1 cellular context compared by ENCODE assay signal in the genomic region with DNA sequence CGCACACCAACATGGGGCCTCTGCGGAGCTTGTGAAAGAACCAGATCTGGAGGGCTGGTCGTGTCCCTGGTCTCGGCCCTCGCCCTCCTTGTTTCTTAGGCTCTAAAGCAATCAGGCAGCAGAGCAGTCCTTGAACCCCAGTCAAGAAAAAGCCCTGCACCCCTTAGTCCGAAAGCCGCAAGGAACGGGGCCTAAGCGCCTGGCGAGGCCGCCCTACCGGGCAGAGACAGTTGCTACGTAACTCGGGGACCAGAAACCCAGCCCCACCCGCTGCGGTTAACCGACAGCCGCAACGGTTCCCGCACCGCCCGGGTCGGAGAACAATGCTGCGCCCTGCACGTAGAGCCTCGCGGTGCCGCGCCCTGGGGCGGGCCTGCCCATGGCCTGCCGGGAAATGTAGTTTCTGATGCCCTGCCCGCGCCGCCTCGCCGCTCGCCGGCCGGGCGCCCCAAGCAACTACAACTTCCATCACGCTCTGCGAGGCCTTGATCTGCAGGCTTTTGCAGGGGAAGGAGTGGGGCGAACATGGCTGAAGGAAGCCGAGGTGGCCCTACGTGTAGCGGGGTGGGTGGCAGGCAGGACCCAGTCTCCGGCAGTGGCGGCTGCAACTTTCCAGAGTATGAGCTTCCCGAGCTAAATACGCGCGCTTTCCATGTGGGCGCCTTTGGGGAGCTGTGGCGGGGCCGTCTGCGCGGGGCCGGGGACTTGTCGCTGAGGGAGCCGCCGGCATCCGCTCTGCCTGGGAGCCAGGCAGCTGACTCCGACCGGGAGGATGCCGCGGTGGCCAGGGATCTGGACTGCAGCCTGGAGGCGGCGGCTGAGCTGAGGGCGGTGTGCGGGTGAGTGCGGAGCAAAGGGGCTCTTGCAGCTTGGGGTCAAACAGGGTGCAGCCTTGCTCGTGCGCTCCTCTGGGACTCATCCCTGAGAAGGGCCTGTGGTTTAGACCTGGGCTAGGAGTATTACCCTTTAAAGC.
TF ChIP-seq lines count a peak whose summit lies in the region.

SNAPC3 (plus strand) TSS at position 522 of the 973 bp plus-strand sequence; CDS start at position 526, 4 bp downstream.

TF ChIP-seq in HepG2, 621 proteins besides CTCF, POLR2A, EP300 and RAD21 (continued from another document and continues in another):
- TF ChIP-seq, protein P1, sequence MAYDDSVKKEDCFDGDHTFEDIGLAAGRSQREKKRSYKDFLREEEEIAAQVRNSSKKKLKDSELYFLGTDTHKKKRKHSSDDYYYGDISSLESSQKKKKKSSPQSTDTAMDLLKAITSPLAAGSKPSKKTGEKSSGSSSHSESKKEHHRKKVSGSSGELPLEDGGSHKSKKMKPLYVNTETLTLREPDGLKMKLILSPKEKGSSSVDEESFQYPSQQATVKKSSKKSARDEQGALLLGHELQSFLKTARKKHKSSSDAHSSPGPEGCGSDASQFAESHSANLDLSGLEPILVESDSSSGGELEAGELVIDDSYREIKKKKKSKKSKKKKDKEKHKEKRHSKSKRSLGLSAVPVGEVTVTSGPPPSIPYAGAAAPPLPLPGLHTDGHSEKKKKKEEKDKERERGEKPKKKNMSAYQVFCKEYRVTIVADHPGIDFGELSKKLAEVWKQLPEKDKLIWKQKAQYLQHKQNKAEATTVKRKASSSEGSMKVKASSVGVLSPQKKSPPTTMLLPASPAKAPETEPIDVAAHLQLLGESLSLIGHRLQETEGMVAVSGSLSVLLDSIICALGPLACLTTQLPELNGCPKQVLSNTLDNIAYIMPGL (CRISPR knock-in tag; IDR thresholded peaks at IDR 0.05; ENCODE audit: borderline replicate concordance in 1 of 2, low read depth in 1 of 2): peak; percentile 85 to 93; a peak in 3 of 4 replicates
- TF ChIP-seq ZNF614 (CRISPR knock-in tag; IDR thresholded peaks at IDR 0.05; ENCODE audit: borderline replicate concordance) (peak; percentile 81), ATRX (CRISPR knock-in tag; IDR thresholded peaks at IDR 0.05; ENCODE audit: borderline replicate concordance) (no peak), ZHX1 (CRISPR knock-in tag; IDR thresholded peaks at IDR 0.05; ENCODE audit: low read depth) (peak; percentile 83), KLF16 (CRISPR knock-in tag; IDR thresholded peaks at IDR 0.05) (peak in 1 of 2 experiments; percentile 78; a peak in 2 of 4 replicates), SIN3B (IDR thresholded peaks at IDR 0.05; ENCODE audit: low read length) (no peak), ZNF207 (IDR thresholded peaks at IDR 0.05; ENCODE audit: borderline replicate concordance) (no peak), SMYD3 (CRISPR knock-in tag; IDR thresholded peaks at IDR 0.05) (no peak), ZNF276 (CRISPR knock-in tag; IDR thresholded peaks at IDR 0.05; ENCODE audit: low read depth) (peak; percentile 77; the same call in 1 of the 2 replicates), NFE2 (CRISPR knock-in tag; IDR thresholded peaks at IDR 0.05) (no peak), ZNF251 (CRISPR knock-in tag; IDR thresholded peaks at IDR 0.05) (no peak), ADNP (CRISPR knock-in tag; IDR thresholded peaks at IDR 0.05) (no peak), GATA4 (IDR thresholded peaks at IDR 0.05; ENCODE audit: borderline replicate concordance, low read depth) (peak; percentile 67; the same call in 1 of the 2 replicates), POLR2AphosphoS2 (IDR thresholded peaks at IDR 0.05; ENCODE audit: low read depth, low read length) (no peak), MTA3 (CRISPR knock-in tag; IDR thresholded peaks at IDR 0.05) (no peak), SP140L (CRISPR knock-in tag; IDR thresholded peaks at IDR 0.05; ENCODE audit: borderline replicate concordance) (0 out of 2 replicates have a peak, but pooled peaks have one; percentile 67), ZFP1 (CRISPR knock-in tag; IDR thresholded peaks at IDR 0.05) (0 out of 2 replicates have a peak, but pooled peaks have one; percentile 49), ZNF136 (CRISPR knock-in tag; IDR thresholded peaks at IDR 0.05; ENCODE audit: low read depth) (0 out of 2 replicates have a peak, but pooled peaks have one; percentile 21), ZNF451 (CRISPR knock-in tag; IDR thresholded peaks at IDR 0.05) (peak; percentile 44; the same call in 1 of the 2 replicates), ZNF629 (CRISPR knock-in tag; conservative IDR thresholded peaks at IDR 0.05) (peak; percentile 40; the same call in 1 of the 2 replicates), MYPOP (CRISPR knock-in tag; IDR thresholded peaks at IDR 0.05) (0 out of 2 replicates have a peak, but pooled peaks have one; percentile 67), ZNF557 (CRISPR knock-in tag; IDR thresholded peaks at IDR 0.05) (no peak), ZBTB20 (CRISPR knock-in tag; IDR thresholded peaks at IDR 0.05; ENCODE audit: borderline replicate concordance, low read depth) (0 out of 2 replicates have a peak, but pooled peaks have one; percentile 58), CREB3 (CRISPR knock-in tag; IDR thresholded peaks at IDR 0.05) (no peak), ZBTB38 (CRISPR knock-in tag; IDR thresholded peaks at IDR 0.05) (peak; percentile 68), ZNF24 (IDR thresholded peaks at IDR 0.05) (no peak), ZSCAN9 (CRISPR knock-in tag; IDR thresholded peaks at IDR 0.05; ENCODE audit: borderline replicate concordance) (peak; percentile 83; the same call in 1 of the 2 replicates), SP1 (IDR thresholded peaks at IDR 0.05) (no peak), SP1 (CRISPR knock-in tag; IDR thresholded peaks at IDR 0.05) (peak; percentile 80; the same call in 1 of the 2 replicates), FOXP1 (IDR thresholded peaks at IDR 0.05) (no peak), FOXP1 (CRISPR knock-in tag; IDR thresholded peaks at IDR 0.05) (peak; percentile 19; the same call in 1 of the 2 replicates)
- TF ChIP-seq, protein P2, sequence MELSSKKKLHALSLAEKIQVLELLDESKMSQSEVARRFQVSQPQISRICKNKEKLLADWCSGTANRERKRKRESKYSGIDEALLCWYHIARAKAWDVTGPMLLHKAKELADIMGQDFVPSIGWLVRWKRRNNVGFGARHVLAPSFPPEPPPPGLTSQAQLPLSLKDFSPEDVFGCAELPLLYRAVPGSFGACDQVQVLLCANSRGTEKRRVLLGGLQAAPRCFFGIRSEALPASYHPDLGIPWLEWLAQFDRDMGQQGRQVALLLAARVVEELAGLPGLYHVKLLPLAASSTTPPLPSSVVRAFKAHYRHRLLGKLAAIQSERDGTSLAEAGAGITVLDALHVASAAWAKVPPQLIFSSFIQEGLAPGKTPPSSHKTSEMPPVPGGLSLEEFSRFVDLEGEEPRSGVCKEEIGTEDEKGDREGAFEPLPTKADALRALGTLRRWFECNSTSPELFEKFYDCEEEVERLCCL (CRISPR knock-in tag; IDR thresholded peaks at IDR 0.05; ENCODE audit: borderline replicate concordance): peak; percentile 36; the same call in 1 of the 2 replicates
- TF ChIP-seq, protein P3, sequence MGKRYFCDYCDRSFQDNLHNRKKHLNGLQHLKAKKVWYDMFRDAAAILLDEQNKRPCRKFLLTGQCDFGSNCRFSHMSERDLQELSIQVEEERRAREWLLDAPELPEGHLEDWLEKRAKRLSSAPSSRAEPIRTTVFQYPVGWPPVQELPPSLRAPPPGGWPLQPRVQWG (CRISPR knock-in tag; IDR thresholded peaks at IDR 0.05; ENCODE audit: borderline replicate concordance, low read depth): no peak
- TF ChIP-seq, protein P4, sequence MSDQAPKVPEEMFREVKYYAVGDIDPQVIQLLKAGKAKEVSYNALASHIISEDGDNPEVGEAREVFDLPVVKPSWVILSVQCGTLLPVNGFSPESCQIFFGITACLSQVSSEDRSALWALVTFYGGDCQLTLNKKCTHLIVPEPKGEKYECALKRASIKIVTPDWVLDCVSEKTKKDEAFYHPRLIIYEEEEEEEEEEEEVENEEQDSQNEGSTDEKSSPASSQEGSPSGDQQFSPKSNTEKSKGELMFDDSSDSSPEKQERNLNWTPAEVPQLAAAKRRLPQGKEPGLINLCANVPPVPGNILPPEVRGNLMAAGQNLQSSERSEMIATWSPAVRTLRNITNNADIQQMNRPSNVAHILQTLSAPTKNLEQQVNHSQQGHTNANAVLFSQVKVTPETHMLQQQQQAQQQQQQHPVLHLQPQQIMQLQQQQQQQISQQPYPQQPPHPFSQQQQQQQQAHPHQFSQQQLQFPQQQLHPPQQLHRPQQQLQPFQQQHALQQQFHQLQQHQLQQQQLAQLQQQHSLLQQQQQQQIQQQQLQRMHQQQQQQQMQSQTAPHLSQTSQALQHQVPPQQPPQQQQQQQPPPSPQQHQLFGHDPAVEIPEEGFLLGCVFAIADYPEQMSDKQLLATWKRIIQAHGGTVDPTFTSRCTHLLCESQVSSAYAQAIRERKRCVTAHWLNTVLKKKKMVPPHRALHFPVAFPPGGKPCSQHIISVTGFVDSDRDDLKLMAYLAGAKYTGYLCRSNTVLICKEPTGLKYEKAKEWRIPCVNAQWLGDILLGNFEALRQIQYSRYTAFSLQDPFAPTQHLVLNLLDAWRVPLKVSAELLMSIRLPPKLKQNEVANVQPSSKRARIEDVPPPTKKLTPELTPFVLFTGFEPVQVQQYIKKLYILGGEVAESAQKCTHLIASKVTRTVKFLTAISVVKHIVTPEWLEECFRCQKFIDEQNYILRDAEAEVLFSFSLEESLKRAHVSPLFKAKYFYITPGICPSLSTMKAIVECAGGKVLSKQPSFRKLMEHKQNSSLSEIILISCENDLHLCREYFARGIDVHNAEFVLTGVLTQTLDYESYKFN (CRISPR knock-in tag; conservative IDR thresholded peaks at IDR 0.05): peak; percentile 41
- TF ChIP-seq, protein P5, sequence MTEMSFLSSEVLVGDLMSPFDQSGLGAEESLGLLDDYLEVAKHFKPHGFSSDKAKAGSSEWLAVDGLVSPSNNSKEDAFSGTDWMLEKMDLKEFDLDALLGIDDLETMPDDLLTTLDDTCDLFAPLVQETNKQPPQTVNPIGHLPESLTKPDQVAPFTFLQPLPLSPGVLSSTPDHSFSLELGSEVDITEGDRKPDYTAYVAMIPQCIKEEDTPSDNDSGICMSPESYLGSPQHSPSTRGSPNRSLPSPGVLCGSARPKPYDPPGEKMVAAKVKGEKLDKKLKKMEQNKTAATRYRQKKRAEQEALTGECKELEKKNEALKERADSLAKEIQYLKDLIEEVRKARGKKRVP (CRISPR knock-in tag; IDR thresholded peaks at IDR 0.05): no peak; a peak in 1 of 4 replicates
